2 cellular contexts compared by ENCODE assay signal in the genomic region with DNA sequence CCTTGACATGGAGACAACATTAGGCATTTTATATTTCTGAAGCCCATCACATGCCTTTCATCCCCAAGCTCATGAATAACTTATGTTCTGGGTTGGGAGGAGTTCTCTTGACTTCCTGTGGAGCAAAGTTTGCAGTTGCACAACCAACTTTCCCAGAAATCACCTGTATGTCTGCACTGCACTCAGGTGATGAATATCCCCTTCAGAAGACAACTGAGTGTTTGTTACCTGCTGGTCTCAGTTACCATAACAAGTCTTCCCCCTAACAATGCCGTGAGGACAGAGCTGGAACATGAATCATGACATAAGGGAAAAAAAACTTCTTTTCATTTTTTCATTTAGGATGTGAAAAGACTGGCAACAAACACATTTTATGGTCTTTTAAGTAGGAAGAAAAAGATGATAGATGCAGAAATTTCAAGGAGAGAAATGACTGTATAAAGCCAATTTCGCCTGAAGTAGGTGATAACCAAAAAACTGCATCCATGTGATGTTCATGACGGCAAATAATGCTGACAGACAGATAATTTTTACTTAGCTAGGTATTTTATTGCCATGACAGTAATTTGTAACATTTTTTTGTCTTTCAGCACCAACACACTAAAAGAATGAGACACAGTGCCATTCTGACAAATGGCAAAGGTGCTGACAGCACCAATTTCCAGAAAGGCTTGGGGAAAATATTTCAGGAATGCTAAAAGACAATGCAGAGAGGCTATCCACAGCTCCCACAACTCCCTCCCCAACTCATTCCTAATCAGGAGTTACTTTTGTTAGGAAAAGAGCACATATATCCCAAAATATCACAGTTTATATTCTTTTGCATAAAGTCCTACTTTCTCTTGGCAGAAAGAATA.
TF ChIP-seq lines count a peak whose summit lies in the region.

No MANE protein-coding gene starts in this region.

TF ChIP-seq in IMR-90, 13 proteins besides CTCF, POLR2A, EP300 and RAD21:
- no peak for TF ChIP-seq MAZ (IDR thresholded peaks at IDR 0.05; ENCODE audit: borderline replicate concordance, low read depth, low read length)
- TF ChIP-seq RCOR1 (IDR thresholded peaks at IDR 0.05; ENCODE audit: insufficient replicate concordance, low read length) = no peak
- TF ChIP-seq MAFK (IDR thresholded peaks at IDR 0.05; ENCODE audit: low read depth, low read length) = peak; percentile 69
- TF ChIP-seq, protein P1, sequence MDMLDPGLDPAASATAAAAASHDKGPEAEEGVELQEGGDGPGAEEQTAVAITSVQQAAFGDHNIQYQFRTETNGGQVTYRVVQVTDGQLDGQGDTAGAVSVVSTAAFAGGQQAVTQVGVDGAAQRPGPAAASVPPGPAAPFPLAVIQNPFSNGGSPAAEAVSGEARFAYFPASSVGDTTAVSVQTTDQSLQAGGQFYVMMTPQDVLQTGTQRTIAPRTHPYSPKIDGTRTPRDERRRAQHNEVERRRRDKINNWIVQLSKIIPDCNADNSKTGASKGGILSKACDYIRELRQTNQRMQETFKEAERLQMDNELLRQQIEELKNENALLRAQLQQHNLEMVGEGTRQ (IDR thresholded peaks at IDR 0.05; ENCODE audit: low read depth, low read length) = no peak
TF ChIP-seq in IMR-90: peak in this region for 1.

TF ChIP-seq in H1, 55 proteins besides CTCF, POLR2A, EP300 and RAD21:
- TF ChIP-seq SIN3A (conservative IDR thresholded peaks at IDR 0.05 in 1 of 2, IDR thresholded peaks at IDR 0.05 in 1 of 2; ENCODE audit: low read depth in 1 of 2, low read length in 2 of 2) = no peak
- peak; percentile 94 for TF ChIP-seq TEAD4 (IDR thresholded peaks at IDR 0.05; ENCODE audit: low read depth, low read length)
- no peak for TF ChIP-seq GABPA (IDR thresholded peaks at IDR 0.05; ENCODE audit: borderline replicate concordance, insufficient read depth, low read length)
- no peak for TF ChIP-seq KDM1A (IDR thresholded peaks at IDR 0.05; ENCODE audit: borderline replicate concordance, low read length)
- no peak for TF ChIP-seq BACH1 (IDR thresholded peaks at IDR 0.05; ENCODE audit: low read length)
- TF ChIP-seq CEBPB (IDR thresholded peaks at IDR 0.05; ENCODE audit: low read depth, low read length) = peak; percentile 94
- no peak for TF ChIP-seq PHF8 (conservative IDR thresholded peaks at IDR 0.05; ENCODE audit: low read depth, low read length)
- TF ChIP-seq NANOG (IDR thresholded peaks at IDR 0.05; ENCODE audit: insufficient read depth, low read depth, low read length, poor library complexity, severe bottlenecking) = no peak
- TF ChIP-seq, protein P2, sequence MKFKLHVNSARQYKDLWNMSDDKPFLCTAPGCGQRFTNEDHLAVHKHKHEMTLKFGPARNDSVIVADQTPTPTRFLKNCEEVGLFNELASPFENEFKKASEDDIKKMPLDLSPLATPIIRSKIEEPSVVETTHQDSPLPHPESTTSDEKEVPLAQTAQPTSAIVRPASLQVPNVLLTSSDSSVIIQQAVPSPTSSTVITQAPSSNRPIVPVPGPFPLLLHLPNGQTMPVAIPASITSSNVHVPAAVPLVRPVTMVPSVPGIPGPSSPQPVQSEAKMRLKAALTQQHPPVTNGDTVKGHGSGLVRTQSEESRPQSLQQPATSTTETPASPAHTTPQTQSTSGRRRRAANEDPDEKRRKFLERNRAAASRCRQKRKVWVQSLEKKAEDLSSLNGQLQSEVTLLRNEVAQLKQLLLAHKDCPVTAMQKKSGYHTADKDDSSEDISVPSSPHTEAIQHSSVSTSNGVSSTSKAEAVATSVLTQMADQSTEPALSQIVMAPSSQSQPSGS (IDR thresholded peaks at IDR 0.05; ENCODE audit: low read length) = no peak
- no peak for TF ChIP-seq CBX5 (IDR thresholded peaks at IDR 0.05; ENCODE audit: low read depth, low read length)
- peak; percentile 56; the same call in 1 of the 2 replicates for TF ChIP-seq MAFK (IDR thresholded peaks at IDR 0.05; ENCODE audit: low read depth, low read length)
- no peak for TF ChIP-seq FOSL1 (IDR thresholded peaks at IDR 0.05; ENCODE audit: insufficient read depth, low read depth, low read length)
- no peak for TF ChIP-seq SP2 (IDR thresholded peaks at IDR 0.05; ENCODE audit: low read length)
- TF ChIP-seq TAF7 (optimal IDR thresholded peaks at IDR 0.05; ENCODE audit: borderline replicate concordance, low read depth, low read length) = no peak
- TF ChIP-seq TAF1 (IDR thresholded peaks at IDR 0.05; ENCODE audit: low read depth, low read length) = no peak
- 0 out of 2 replicates have a peak, but pooled peaks have one; percentile 19 for TF ChIP-seq SP1 (IDR thresholded peaks at IDR 0.05; ENCODE audit: low read depth, low read length)
- TF ChIP-seq, protein P1 (IDR thresholded peaks at IDR 0.05; ENCODE audit: low read length) = no peak
- no peak for TF ChIP-seq EZH2 (IDR thresholded peaks at IDR 0.05; ENCODE audit: low read depth, low read length, severe bottlenecking)
- TF ChIP-seq HDAC2 (IDR thresholded peaks at IDR 0.05; ENCODE audit: borderline replicate concordance in 1 of 2, low read depth in 2 of 2, low read length in 2 of 2) = no peak
- TF ChIP-seq NRF1 (IDR thresholded peaks at IDR 0.05; ENCODE audit: low read depth, low read length) = no peak
- TF ChIP-seq, protein P3, sequence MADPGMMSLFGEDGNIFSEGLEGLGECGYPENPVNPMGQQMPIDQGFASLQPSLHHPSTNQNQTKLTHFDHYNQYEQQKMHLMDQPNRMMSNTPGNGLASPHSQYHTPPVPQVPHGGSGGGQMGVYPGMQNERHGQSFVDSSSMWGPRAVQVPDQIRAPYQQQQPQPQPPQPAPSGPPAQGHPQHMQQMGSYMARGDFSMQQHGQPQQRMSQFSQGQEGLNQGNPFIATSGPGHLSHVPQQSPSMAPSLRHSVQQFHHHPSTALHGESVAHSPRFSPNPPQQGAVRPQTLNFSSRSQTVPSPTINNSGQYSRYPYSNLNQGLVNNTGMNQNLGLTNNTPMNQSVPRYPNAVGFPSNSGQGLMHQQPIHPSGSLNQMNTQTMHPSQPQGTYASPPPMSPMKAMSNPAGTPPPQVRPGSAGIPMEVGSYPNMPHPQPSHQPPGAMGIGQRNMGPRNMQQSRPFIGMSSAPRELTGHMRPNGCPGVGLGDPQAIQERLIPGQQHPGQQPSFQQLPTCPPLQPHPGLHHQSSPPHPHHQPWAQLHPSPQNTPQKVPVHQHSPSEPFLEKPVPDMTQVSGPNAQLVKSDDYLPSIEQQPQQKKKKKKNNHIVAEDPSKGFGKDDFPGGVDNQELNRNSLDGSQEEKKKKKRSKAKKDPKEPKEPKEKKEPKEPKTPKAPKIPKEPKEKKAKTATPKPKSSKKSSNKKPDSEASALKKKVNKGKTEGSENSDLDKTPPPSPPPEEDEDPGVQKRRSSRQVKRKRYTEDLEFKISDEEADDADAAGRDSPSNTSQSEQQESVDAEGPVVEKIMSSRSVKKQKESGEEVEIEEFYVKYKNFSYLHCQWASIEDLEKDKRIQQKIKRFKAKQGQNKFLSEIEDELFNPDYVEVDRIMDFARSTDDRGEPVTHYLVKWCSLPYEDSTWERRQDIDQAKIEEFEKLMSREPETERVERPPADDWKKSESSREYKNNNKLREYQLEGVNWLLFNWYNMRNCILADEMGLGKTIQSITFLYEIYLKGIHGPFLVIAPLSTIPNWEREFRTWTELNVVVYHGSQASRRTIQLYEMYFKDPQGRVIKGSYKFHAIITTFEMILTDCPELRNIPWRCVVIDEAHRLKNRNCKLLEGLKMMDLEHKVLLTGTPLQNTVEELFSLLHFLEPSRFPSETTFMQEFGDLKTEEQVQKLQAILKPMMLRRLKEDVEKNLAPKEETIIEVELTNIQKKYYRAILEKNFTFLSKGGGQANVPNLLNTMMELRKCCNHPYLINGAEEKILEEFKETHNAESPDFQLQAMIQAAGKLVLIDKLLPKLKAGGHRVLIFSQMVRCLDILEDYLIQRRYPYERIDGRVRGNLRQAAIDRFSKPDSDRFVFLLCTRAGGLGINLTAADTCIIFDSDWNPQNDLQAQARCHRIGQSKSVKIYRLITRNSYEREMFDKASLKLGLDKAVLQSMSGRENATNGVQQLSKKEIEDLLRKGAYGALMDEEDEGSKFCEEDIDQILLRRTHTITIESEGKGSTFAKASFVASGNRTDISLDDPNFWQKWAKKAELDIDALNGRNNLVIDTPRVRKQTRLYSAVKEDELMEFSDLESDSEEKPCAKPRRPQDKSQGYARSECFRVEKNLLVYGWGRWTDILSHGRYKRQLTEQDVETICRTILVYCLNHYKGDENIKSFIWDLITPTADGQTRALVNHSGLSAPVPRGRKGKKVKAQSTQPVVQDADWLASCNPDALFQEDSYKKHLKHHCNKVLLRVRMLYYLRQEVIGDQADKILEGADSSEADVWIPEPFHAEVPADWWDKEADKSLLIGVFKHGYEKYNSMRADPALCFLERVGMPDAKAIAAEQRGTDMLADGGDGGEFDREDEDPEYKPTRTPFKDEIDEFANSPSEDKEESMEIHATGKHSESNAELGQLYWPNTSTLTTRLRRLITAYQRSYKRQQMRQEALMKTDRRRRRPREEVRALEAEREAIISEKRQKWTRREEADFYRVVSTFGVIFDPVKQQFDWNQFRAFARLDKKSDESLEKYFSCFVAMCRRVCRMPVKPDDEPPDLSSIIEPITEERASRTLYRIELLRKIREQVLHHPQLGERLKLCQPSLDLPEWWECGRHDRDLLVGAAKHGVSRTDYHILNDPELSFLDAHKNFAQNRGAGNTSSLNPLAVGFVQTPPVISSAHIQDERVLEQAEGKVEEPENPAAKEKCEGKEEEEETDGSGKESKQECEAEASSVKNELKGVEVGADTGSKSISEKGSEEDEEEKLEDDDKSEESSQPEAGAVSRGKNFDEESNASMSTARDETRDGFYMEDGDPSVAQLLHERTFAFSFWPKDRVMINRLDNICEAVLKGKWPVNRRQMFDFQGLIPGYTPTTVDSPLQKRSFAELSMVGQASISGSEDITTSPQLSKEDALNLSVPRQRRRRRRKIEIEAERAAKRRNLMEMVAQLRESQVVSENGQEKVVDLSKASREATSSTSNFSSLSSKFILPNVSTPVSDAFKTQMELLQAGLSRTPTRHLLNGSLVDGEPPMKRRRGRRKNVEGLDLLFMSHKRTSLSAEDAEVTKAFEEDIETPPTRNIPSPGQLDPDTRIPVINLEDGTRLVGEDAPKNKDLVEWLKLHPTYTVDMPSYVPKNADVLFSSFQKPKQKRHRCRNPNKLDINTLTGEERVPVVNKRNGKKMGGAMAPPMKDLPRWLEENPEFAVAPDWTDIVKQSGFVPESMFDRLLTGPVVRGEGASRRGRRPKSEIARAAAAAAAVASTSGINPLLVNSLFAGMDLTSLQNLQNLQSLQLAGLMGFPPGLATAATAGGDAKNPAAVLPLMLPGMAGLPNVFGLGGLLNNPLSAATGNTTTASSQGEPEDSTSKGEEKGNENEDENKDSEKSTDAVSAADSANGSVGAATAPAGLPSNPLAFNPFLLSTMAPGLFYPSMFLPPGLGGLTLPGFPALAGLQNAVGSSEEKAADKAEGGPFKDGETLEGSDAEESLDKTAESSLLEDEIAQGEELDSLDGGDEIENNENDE (IDR thresholded peaks at IDR 0.05; ENCODE audit: insufficient replicate concordance, low read length) = no peak
